ENCODE assay signal across 8 cellular contexts in the genomic region with DNA sequence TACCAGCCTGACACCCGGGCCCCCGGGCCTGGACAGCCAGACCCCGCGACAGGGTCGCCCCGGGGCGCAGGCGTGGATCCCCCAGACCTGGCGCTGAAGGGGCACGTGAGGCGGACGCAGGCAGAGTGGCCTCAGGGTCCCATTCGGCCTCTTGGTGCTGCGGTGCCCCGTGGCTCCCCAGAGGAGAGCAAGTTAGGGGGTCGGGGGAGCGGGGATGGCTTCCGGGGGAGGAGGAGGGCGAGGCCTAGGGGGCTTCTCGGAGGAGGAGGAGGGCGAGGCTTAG. TPM values are rescaled to one million over a fixed set of nuclear protein-coding genes. Genes with fewer than 3 reads are reported as not detected.
"Had no signal": no experiment of that assay in that cellular context is flagged by ENCODE, and none has a peak within 500 bp of the region (broad histone marks: within the 10 kb centered on the region; RNA-seq: fewer than 3 reads in every experiment).

No MANE protein-coding gene starts in this region.

RNA-seq across cellular contexts. Expression of a gene that starts 30.5 kb away (rescaled TPM):
- total RNA-seq: OCI-LY7, PC-3, PC-9, RPMI7951, SJCRH30, SJSA1, SK-MEL-5 had no signal
- polyA plus RNA-seq: SK-N-SH had no signal
